Comparison of ENCODE assay signal across 2 cellular contexts in genomic region chr22:37018086-37018814, GRCh38.
TF ChIP-seq lines count a peak whose summit lies in the region.

No MANE protein-coding gene starts in this region.

TF ChIP-seq in H1, 55 proteins besides CTCF, POLR2A, EP300 and RAD21:
- TF ChIP-seq KDM4A (IDR thresholded peaks at IDR 0.05; ENCODE audit: low read depth, low read length, severe bottlenecking) (no peak), SRF (IDR thresholded peaks at IDR 0.05; ENCODE audit: low read depth, low read length) (no peak), POLR2AphosphoS5 (IDR thresholded peaks at IDR 0.05; ENCODE audit: low read depth, low read length) (no peak), GABPA (IDR thresholded peaks at IDR 0.05; ENCODE audit: borderline replicate concordance, insufficient read depth, low read length) (no peak), CHD2 (IDR thresholded peaks at IDR 0.05; ENCODE audit: low read length) (no peak), NRF1 (IDR thresholded peaks at IDR 0.05; ENCODE audit: low read depth, low read length) (no peak), RFX5 (IDR thresholded peaks at IDR 0.05; ENCODE audit: borderline replicate concordance, low read depth, low read length) (no peak), CBX5 (IDR thresholded peaks at IDR 0.05; ENCODE audit: low read depth, low read length) (no peak), KDM1A (IDR thresholded peaks at IDR 0.05; ENCODE audit: borderline replicate concordance, low read length) (no peak), MAX (IDR thresholded peaks at IDR 0.05) (no peak), SIRT6 (IDR thresholded peaks at IDR 0.05; ENCODE audit: low read length) (no peak), CBX8 (IDR thresholded peaks at IDR 0.05; ENCODE audit: borderline replicate concordance, low read depth, low read length) (no peak)

TF ChIP-seq in HEK293T, 16 proteins besides CTCF, POLR2A, EP300 and RAD21:
- TF ChIP-seq SP1 (IDR thresholded peaks at IDR 0.05) = no peak
- TF ChIP-seq HDGF (IDR thresholded peaks at IDR 0.05; ENCODE audit: borderline replicate concordance) = no peak
- no peak for TF ChIP-seq ELF4 (IDR thresholded peaks at IDR 0.05)
- TF ChIP-seq FOXK2 (IDR thresholded peaks at IDR 0.05) = no peak
- no peak for TF ChIP-seq ARNT (IDR thresholded peaks at IDR 0.05)
- TF ChIP-seq BHLHE40 (IDR thresholded peaks at IDR 0.05; ENCODE audit: borderline replicate concordance) = no peak
- TF ChIP-seq CTBP1 (IDR thresholded peaks at IDR 0.05; ENCODE audit: borderline replicate concordance) = no peak
- TF ChIP-seq NFRKB (IDR thresholded peaks at IDR 0.05) = no peak
- no peak for TF ChIP-seq PKNOX1 (IDR thresholded peaks at IDR 0.05)
